In the genomic region with DNA sequence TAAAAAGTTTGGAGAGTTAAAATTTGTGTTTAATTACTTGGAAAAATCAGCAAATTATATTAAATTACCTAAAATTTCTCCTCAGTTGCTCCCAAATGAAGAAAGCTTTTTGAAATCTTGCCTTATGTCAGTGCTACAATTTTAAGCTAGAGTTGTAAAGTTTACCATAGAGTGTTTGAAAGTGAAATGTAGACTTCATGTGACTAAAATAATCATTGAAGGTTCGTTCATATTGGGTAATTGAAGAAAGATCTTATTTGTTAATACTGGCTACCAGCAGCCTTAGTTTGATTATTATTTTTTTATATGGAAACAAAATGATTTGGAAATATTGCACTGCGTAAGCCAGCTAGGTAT, we compare ENCODE assay signal across 12 cellular contexts. TPM values are rescaled to one million over a fixed set of nuclear protein-coding genes. Genes with fewer than 3 reads are reported as not detected.
A peak's percentile ranks its signal among the peaks of the same experiment; 100 is the strongest.
DNase-seq lines count a peak whose midpoint lies in the region; ATAC-seq and TF ChIP-seq lines count a peak whose summit lies in the region.
"Had no signal": no experiment of that assay in that cellular context is flagged by ENCODE, and none has a peak within 500 bp of the region (broad histone marks: within the 10 kb centered on the region; RNA-seq: fewer than 3 reads in every experiment).

No MANE protein-coding gene starts in this region.

- H3K9me3 Mint-ChIP-seq in activated naive CD4-positive, alpha-beta T cell treated with anti-CD3 and anti-CD28 coated beads for 36 hours, result no peaks in the 10 kb centered on the region
- H3K9me3 Mint-ChIP-seq in activated CD4-positive, alpha-beta memory T cell treated with anti-CD3 and anti-CD28 coated beads, Interleukin-2, amount 10 ng/mL, durations not matched to agents 7 days and 5 days, result no peaks in the 10 kb centered on the region

- H3K36me3 ChIP-seq in gastroesophageal sphincter, result no peaks in the 10 kb centered on the region
- H3K36me3 ChIP-seq in subcutaneous abdominal adipose tissue (ENCODE audit: control insufficient read depth in 5 of 5, insufficient read depth in 5 of 5, low read length in 5 of 5), result no peaks in the 10 kb centered on the region
- H3K36me3 ChIP-seq: uterus had no signal

- H3K4me1 ChIP-seq in gastroesophageal sphincter, result peaks cover 14 to 76% (median 28%) of the 10 kb centered on the region in 3 donors
- peaks cover 0 to 55% (median 53%) of the 10 kb centered on the region in 5 donors for H3K4me1 ChIP-seq in subcutaneous abdominal adipose tissue (ENCODE audit: control insufficient read depth in 5 of 5, insufficient read depth in 5 of 5, low read length in 5 of 5)

- POLR2A ChIA-PET in activated CD4-positive, alpha-beta memory T cell treated with anti-CD3 and anti-CD28 coated beads, Interleukin-2, amount 10 ng/mL, durations not matched to agents 7 days and 5 days (lab: Charles Lee), result interaction anchor here (0.8 to 5.0 kb wide), 11 partner anchors 8 to 193 kb away, joined by 3 to 61 read pairs (median 4); partner anchors contain the start of gene VPS26C

- no peak for DNase-seq in activated naive CD4-positive, alpha-beta T cell treated with anti-CD3 and anti-CD28 coated beads for 36 hours
- DNase-seq in activated naive CD4-positive, alpha-beta T cell treated with anti-CD3 and anti-CD28 coated beads, Interleukin-2, amount 50 U/mL, for 16 hours, result no peak
- no peak for DNase-seq in activated CD4-positive, alpha-beta memory T cell treated with anti-CD3 and anti-CD28 coated beads, Interleukin-2, amount 10 ng/mL, durations not matched to agents 7 days and 5 days
- no peak for DNase-seq in central memory CD4-positive, alpha-beta T cell
- DNase-seq: activated CD4-positive, CD25-positive, alpha-beta regulatory T cell treated with anti-CD3 and anti-CD28 coated beads, Interleukin-2, amount 50 U/mL, for 72 hours; H7; islet precursor cell; uterus had no signal

- peak overlapping the region in 1 of 2 donors; percentile 92 for H3K4me3 ChIP-seq in gastroesophageal sphincter
- H3K4me3 ChIP-seq in subcutaneous abdominal adipose tissue (ENCODE audit: low read depth in 1 of 5, low read length in 5 of 5), result no peak overlapping the region
- H3K4me3 ChIP-seq: uterus had no signal

- H3K9me3 ChIP-seq in gastroesophageal sphincter (no peaks in the 10 kb centered on the region), subcutaneous abdominal adipose tissue (ENCODE audit: control insufficient read depth in 5 of 5, low read length in 5 of 5) (no peaks in the 10 kb centered on the region)
- H3K9me3 ChIP-seq: uterus had no signal

- no peaks in the 10 kb centered on the region for H3K27me3 Mint-ChIP-seq in activated naive CD4-positive, alpha-beta T cell treated with anti-CD3 and anti-CD28 coated beads for 36 hours (ENCODE audit: low read depth)
- H3K27me3 Mint-ChIP-seq in activated CD4-positive, alpha-beta memory T cell treated with anti-CD3 and anti-CD28 coated beads, Interleukin-2, amount 10 ng/mL, durations not matched to agents 7 days and 5 days, result no peaks in the 10 kb centered on the region

- H3K4me3 Mint-ChIP-seq in activated naive CD4-positive, alpha-beta T cell treated with anti-CD3 and anti-CD28 coated beads for 36 hours, result no peak overlapping the region
- peak overlapping the region; percentile 90 for H3K4me3 Mint-ChIP-seq in activated CD4-positive, alpha-beta memory T cell treated with anti-CD3 and anti-CD28 coated beads, Interleukin-2, amount 10 ng/mL, durations not matched to agents 7 days and 5 days

- peaks cover 66% of the 10 kb centered on the region for H3K4me1 Mint-ChIP-seq in activated naive CD4-positive, alpha-beta T cell treated with anti-CD3 and anti-CD28 coated beads for 36 hours (ENCODE audit: low read depth)
- peaks cover 65% of the 10 kb centered on the region for H3K4me1 Mint-ChIP-seq in activated CD4-positive, alpha-beta memory T cell treated with anti-CD3 and anti-CD28 coated beads, Interleukin-2, amount 10 ng/mL, durations not matched to agents 7 days and 5 days

- no peak for ATAC-seq in gastroesophageal sphincter
- no peak for ATAC-seq in GM18870 (IDR thresholded peaks at IDR 0.05; ENCODE audit: unreplicated experiment)
- ATAC-seq in HG03108 (IDR thresholded peaks at IDR 0.05; ENCODE audit: unreplicated experiment), result no peak

- no peak for TF ChIP-seq EP300 in gastroesophageal sphincter (IDR thresholded peaks at IDR 0.05)

- CTCF ChIA-PET in activated naive CD4-positive, alpha-beta T cell treated with anti-CD3 and anti-CD28 coated beads for 36 hours (lab: Charles Lee), result interaction anchor here (0.7 to 1.4 kb wide), 4 partner anchors 12 to 297 kb away, joined by 3 to 5 read pairs (median 4); no protein-coding TSS in a partner anchor
- CTCF ChIA-PET in activated CD4-positive, alpha-beta memory T cell treated with anti-CD3 and anti-CD28 coated beads, Interleukin-2, amount 10 ng/mL, durations not matched to agents 7 days and 5 days (lab: Charles Lee), result interaction anchor here (0.7 to 2.0 kb wide), 5 partner anchors 42 to 204 kb away, joined by 3 to 7 read pairs (median 4); partner anchors contain the start of gene VPS26C

- intact Hi-C loops in activated naive CD4-positive, alpha-beta T cell treated with anti-CD3 and anti-CD28 coated beads for 36 hours (cut with micrococcal nuclease), result loop anchor here (10.0 kb wide), 1 partner anchor 386 kb away; no protein-coding TSS in a partner anchor

- 55 to 60% methylated on average over 2 of the region's 2 CpGs for WGBS in gastroesophageal sphincter (ENCODE audit: low coverage in 1 of 2), 2 donors

- peaks cover 5% of the 10 kb centered on the region for H3K36me3 Mint-ChIP-seq in activated naive CD4-positive, alpha-beta T cell treated with anti-CD3 and anti-CD28 coated beads for 36 hours (ENCODE audit: low read depth)
- H3K36me3 Mint-ChIP-seq in activated CD4-positive, alpha-beta memory T cell treated with anti-CD3 and anti-CD28 coated beads, Interleukin-2, amount 10 ng/mL, durations not matched to agents 7 days and 5 days (ENCODE audit: low read depth), result peaks cover 17% of the 10 kb centered on the region

- H3K9ac ChIP-seq in subcutaneous abdominal adipose tissue (ENCODE audit: low read length in 5 of 5), result peak overlapping the region in 2 of 5 donors; percentile 30 to 63

- TF ChIP-seq CTCF in gastroesophageal sphincter (IDR thresholded peaks at IDR 0.05), result no peak

- H3K27ac Mint-ChIP-seq in activated naive CD4-positive, alpha-beta T cell treated with anti-CD3 and anti-CD28 coated beads for 36 hours, result peak overlapping the region; percentile 87
- peak overlapping the region; percentile 87 for H3K27ac Mint-ChIP-seq in activated CD4-positive, alpha-beta memory T cell treated with anti-CD3 and anti-CD28 coated beads, Interleukin-2, amount 10 ng/mL, durations not matched to agents 7 days and 5 days

- H3K27ac ChIP-seq in gastroesophageal sphincter (peak overlapping the region in 3 of 4 donors; percentile 21 to 100 (median 54)), subcutaneous abdominal adipose tissue (ENCODE audit: low read depth, low read length) (peak overlapping the region; percentile 99)

- TF ChIP-seq POLR2A in gastroesophageal sphincter (IDR thresholded peaks at IDR 0.05), result no peak

- H3K27me3 ChIP-seq in gastroesophageal sphincter (no peaks in the 10 kb centered on the region), subcutaneous abdominal adipose tissue (ENCODE audit: control insufficient read depth in 5 of 5, insufficient read depth in 4 of 5, low read length in 5 of 5) (no peaks in the 10 kb centered on the region)
- H3K27me3 ChIP-seq: uterus had no signal

RNA-seq across cellular contexts. Expression of gene DYRK1A, which starts 4.4 kb away (rescaled TPM):
- 10 to 100 TPM; 49.8 to 51.4 TPM for total RNA-seq in activated naive CD4-positive, alpha-beta T cell treated with anti-CD3 and anti-CD28 coated beads for 36 hours
- 10 to 100 TPM; 73.6 to 74.1 TPM for total RNA-seq in activated CD4-positive, alpha-beta memory T cell treated with anti-CD3 and anti-CD28 coated beads, Interleukin-2, amount 10 ng/mL, durations not matched to agents 7 days and 5 days
- total RNA-seq in gastroesophageal sphincter, result 100 to 1,000 TPM in 1 of 4 donors, 10 to 100 TPM in 3; 85.1 to 102 (median 94.0) TPM
